Comparison of ENCODE assay signal across 18 cellular contexts in the genomic region with DNA sequence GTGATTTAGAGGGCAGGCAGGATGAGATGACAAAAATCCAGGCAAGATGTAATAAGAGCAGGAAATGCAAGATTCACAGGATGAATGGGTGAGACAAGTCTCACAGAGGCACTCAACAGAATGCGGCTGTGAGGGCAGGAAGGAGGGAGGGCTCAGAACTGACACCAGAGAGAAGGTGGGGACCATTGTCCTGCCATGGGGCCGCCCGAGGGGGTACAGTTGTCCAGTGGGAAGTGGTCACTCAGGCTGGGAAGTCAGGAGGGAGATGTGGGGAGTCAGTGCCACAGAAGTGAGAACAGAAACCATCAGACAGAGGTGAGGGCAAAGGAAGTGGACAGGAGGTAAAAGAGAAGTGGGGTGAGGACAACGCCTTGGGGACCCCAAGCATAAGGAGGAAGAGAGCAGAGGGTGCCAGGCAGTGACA. TPM values are rescaled to one million over a fixed set of nuclear protein-coding genes. Genes with fewer than 3 reads are reported as not detected.
DNase-seq lines count a peak whose midpoint lies in the region; ATAC-seq, FAIRE-seq and TF ChIP-seq lines count a peak whose summit lies in the region.
"Had no signal": no experiment of that assay in that cellular context is flagged by ENCODE, and none has a peak within 500 bp of the region (broad histone marks: within the 10 kb centered on the region; RNA-seq: fewer than 3 reads in every experiment).

No MANE protein-coding gene starts in this region.

- TF ChIP-seq EP300 in H1 (IDR thresholded peaks at IDR 0.05; ENCODE audit: borderline replicate concordance in 1 of 2, low read depth in 2 of 2, low read length in 2 of 2) (no peak), sigmoid colon (IDR thresholded peaks at IDR 0.05) (no peak)

- peak overlapping the region; percentile 84; the same call in 1 of the 2 replicates for H2BK12ac ChIP-seq in H1 (ENCODE audit: low read depth, low read length)

- no peak overlapping the region for H3K4ac ChIP-seq in H1 (replicated peaks; ENCODE audit: insufficient read length, low read depth, low read length)

- peak overlapping the region; percentile 65; the same call in 1 of the 2 replicates for H2AK5ac ChIP-seq in H1 (ENCODE audit: low read depth, low read length)

- intact Hi-C loops in activated CD4-positive, alpha-beta memory T cell treated with anti-CD3 and anti-CD28 coated beads for 36 hours (cut with micrococcal nuclease) = no loop called here
- intact Hi-C loops in sigmoid colon (cut with DNase I) = loop anchor here (10.0 kb wide), 1 partner anchor 235 kb away; no protein-coding TSS in a partner anchor

- peaks cover 2% of the 10 kb centered on the region; the same call in 1 of the 2 replicates for H3K79me1 ChIP-seq in H1 (ENCODE audit: low read depth, low read length)

- no peak overlapping the region for H3K23ac ChIP-seq in H1 (ENCODE audit: insufficient read length)

- TF ChIP-seq POLR2A in H1 (IDR thresholded peaks at IDR 0.05; ENCODE audit: control extremely low read depth in 1 of 2, low read depth in 2 of 2, low read length in 2 of 2) = no peak
- no peak for TF ChIP-seq POLR2A in sigmoid colon (IDR thresholded peaks at IDR 0.05)

- H3K27ac Mint-ChIP-seq in activated CD4-positive, alpha-beta memory T cell treated with anti-CD3 and anti-CD28 coated beads, Interleukin-2, amount 10 ng/mL, durations not matched to agents 7 days and 5 days = peak overlapping the region; percentile 7
- H3K27ac Mint-ChIP-seq in activated CD4-positive, alpha-beta memory T cell treated with anti-CD3 and anti-CD28 coated beads for 36 hours = no peak overlapping the region
- H3K27ac Mint-ChIP-seq in stimulated activated effector memory CD8-positive, alpha-beta T cell treated with anti-CD3 and anti-CD28 coated beads, Interleukin-12 subunit alpha, Interleukin-12 subunit beta, amount 100 ng/mL, for 72 hours = peak overlapping the region; percentile 88

- H3K9ac ChIP-seq in H1 (replicated peaks in 1 of 4; ENCODE audit: extremely low read depth in 1 of 4, low read depth in 3 of 4, low read length in 3 of 4) = no peak overlapping the region; a peak in 1 of 7 replicates
- H3K9ac ChIP-seq in MM.1S (ENCODE audit: low read length) = no peak overlapping the region

- FAIRE-seq in H1 (lab: Jason Lieb, UNC) = no peak
- FAIRE-seq: HTR-8/SVneo had no signal

- ATAC-seq in stimulated activated effector memory CD8-positive, alpha-beta T cell treated with anti-CD3 and anti-CD28 coated beads, Interleukin-12 subunit alpha, Interleukin-12 subunit beta, amount 100 ng/mL, for 72 hours = peak; percentile 51
- ATAC-seq: psoas muscle, upper lobe of right lung had no signal

- H2AFZ ChIP-seq in H1 (ENCODE audit: low read length) (no peak overlapping the region), MM.1S (ENCODE audit: low read length) (no peak overlapping the region)

- CTCF ChIA-PET in activated CD4-positive, alpha-beta memory T cell treated with anti-CD3 and anti-CD28 coated beads, Interleukin-2, amount 10 ng/mL, durations not matched to agents 7 days and 5 days (lab: Charles Lee) = interaction anchor here (0.7 kb wide), 1 partner anchor 56 kb away, joined by 3 read pairs; no protein-coding TSS in a partner anchor
- CTCF ChIA-PET in activated CD4-positive, alpha-beta memory T cell treated with anti-CD3 and anti-CD28 coated beads for 36 hours (lab: Charles Lee) = no interaction called here
- CTCF ChIA-PET in H1 (lab: Charles Lee; ENCODE audit: partially characterized antibody) = interaction anchor here (2.1 kb wide), 1 partner anchor 13 kb away, joined by 5 read pairs; no protein-coding TSS in a partner anchor

- H4K91ac ChIP-seq in H1 (replicated peaks; ENCODE audit: insufficient read length, low read length) = no peak overlapping the region

- no peak overlapping the region for H3K4me3 ChIP-seq in H1 (ENCODE audit: extremely low read depth in 1 of 4, insufficient read depth in 2 of 4, low read depth in 3 of 4, low read length in 4 of 4)
- H3K4me3 ChIP-seq in MM.1S (ENCODE audit: low read length) = no peak overlapping the region
- no peak overlapping the region for H3K4me3 ChIP-seq in sigmoid colon
- H3K4me3 ChIP-seq: cardiac muscle cell, psoas muscle, upper lobe of right lung had no signal

- H3K4me1 ChIP-seq in H1 (replicated peaks in 1 of 4; ENCODE audit: control insufficient read depth in 3 of 4, insufficient read depth in 4 of 4, low read length in 3 of 4) (peaks cover 3 to 14% (median 8%) of the 10 kb centered on the region in 4 experiments), MM.1S (ENCODE audit: low read length) (peaks cover 7% of the 10 kb centered on the region; the same call in 1 of the 2 replicates), sigmoid colon (peaks cover 0 to 8% (median 6%) of the 10 kb centered on the region in 4 donors)

- POLR2A ChIA-PET in activated CD4-positive, alpha-beta memory T cell treated with anti-CD3 and anti-CD28 coated beads, Interleukin-2, amount 10 ng/mL, durations not matched to agents 7 days and 5 days (lab: Charles Lee) = no interaction called here
- POLR2A ChIA-PET in activated CD4-positive, alpha-beta memory T cell treated with anti-CD3 and anti-CD28 coated beads for 36 hours (lab: Charles Lee) = no interaction called here
- POLR2A ChIA-PET in H1 (lab: Charles Lee; ENCODE audit: partially characterized antibody) = interaction anchor here (0.6 kb wide), 1 partner anchor 94 kb away, joined by 3 read pairs; no protein-coding TSS in a partner anchor

- H2BK120ac ChIP-seq in H1 (replicated peaks; ENCODE audit: low read depth, low read length) = no peak overlapping the region

- no peaks in the 10 kb centered on the region for H3K9me3 ChIP-seq in H1 (ENCODE audit: insufficient read depth in 2 of 2, low read depth in 1 of 2, low read length in 1 of 2)
- H3K9me3 ChIP-seq in MM.1S (replicated peaks; ENCODE audit: insufficient read depth, low read length) = no peaks in the 10 kb centered on the region
- no peaks in the 10 kb centered on the region for H3K9me3 ChIP-seq in sigmoid colon
- H3K9me3 ChIP-seq: psoas muscle, upper lobe of right lung had no signal

- no peaks in the 10 kb centered on the region for H3K27me3 Mint-ChIP-seq in activated CD4-positive, alpha-beta memory T cell treated with anti-CD3 and anti-CD28 coated beads, Interleukin-2, amount 10 ng/mL, durations not matched to agents 7 days and 5 days
- H3K27me3 Mint-ChIP-seq in activated CD4-positive, alpha-beta memory T cell treated with anti-CD3 and anti-CD28 coated beads for 36 hours = no peaks in the 10 kb centered on the region

- no peak overlapping the region for H4K5ac ChIP-seq in H1 (ENCODE audit: insufficient read length, low read depth, low read length)

- TF ChIP-seq RAD21 in H1 (IDR thresholded peaks at IDR 0.05 in 1 of 2, conservative IDR thresholded peaks at IDR 0.05 in 1 of 2; ENCODE audit: low read depth in 2 of 2, low read length in 2 of 2) = no peak

- peak overlapping the region; percentile 81; the same call in 1 of the 2 replicates for H2BK5ac ChIP-seq in H1 (ENCODE audit: low read depth, low read length)

- WGBS in H1 (ENCODE audit: extremely low coverage in 1 of 2, insufficient coverage in 1 of 2, insufficient read length in 1 of 2, insufficient replicate concordance in 2 of 2, low coverage in 1 of 2, low lambda C conversion rate in 2 of 2, missing lambda C conversion rate in 1 of 2), 2 experiments = 84% methylated on average over 4 of the region's 4 CpGs; no CpG with 5 or more reads in 1 of the 2 experiments
- 58 to 80% methylated on average over 4 of the region's 4 CpGs for WGBS in sigmoid colon, 2 donors

- H3K23me2 ChIP-seq in H1 (ENCODE audit: low read depth, low read length) = no peaks in the 10 kb centered on the region

- H3K27ac ChIP-seq in H1 (ENCODE audit: low read depth, low read length) = no peak overlapping the region
- H3K27ac ChIP-seq in MM.1S (ENCODE audit: low read length) = no peak overlapping the region
- no peak overlapping the region for H3K27ac ChIP-seq in sigmoid colon
- H3K27ac ChIP-seq: cardiac muscle cell, psoas muscle, upper lobe of right lung had no signal

- H3K4me2 ChIP-seq in H1 (ENCODE audit: insufficient read depth in 1 of 2, low read depth in 2 of 2, low read length in 2 of 2) (no peak overlapping the region), MM.1S (ENCODE audit: low read depth, low read length) (no peak overlapping the region)

- no peaks in the 10 kb centered on the region for H3K27me3 ChIP-seq in H1 (replicated peaks in 1 of 4; ENCODE audit: control insufficient read depth in 3 of 4, extremely low read depth in 1 of 4, insufficient read depth in 3 of 4, low read length in 3 of 4)
- no peaks in the 10 kb centered on the region for H3K27me3 ChIP-seq in MM.1S (replicated peaks; ENCODE audit: insufficient read depth, low read length)
- no peaks in the 10 kb centered on the region for H3K27me3 ChIP-seq in sigmoid colon
- H3K27me3 ChIP-seq: cardiac muscle cell, upper lobe of right lung had no signal

- no peak overlapping the region for H3K14ac ChIP-seq in H1 (ENCODE audit: insufficient read length)

- no peak for DNase-seq in activated CD4-positive, alpha-beta memory T cell treated with anti-CD3 and anti-CD28 coated beads, Interleukin-2, amount 10 ng/mL, durations not matched to agents 7 days and 5 days
- no peak for DNase-seq in activated CD4-positive, alpha-beta memory T cell treated with anti-CD3 and anti-CD28 coated beads for 36 hours
- DNase-seq in H1 (ENCODE audit: low read depth in 1 of 2, low spot score in 2 of 2) = no peak
- peak; percentile 3 to 71 for DNase-seq in stimulated activated effector memory CD8-positive, alpha-beta T cell treated with anti-CD3 and anti-CD28 coated beads, Interleukin-12 subunit alpha, Interleukin-12 subunit beta, amount 100 ng/mL, for 72 hours (ENCODE audit: low spot score in 2 of 2)
- DNase-seq in MM.1S = no peak
- no peak for DNase-seq in NCI-H446 treated with DMSO at 0.1 percent for 48 hours (lab: John Stamatoyannopoulos, UW)
- no peak for DNase-seq in sigmoid colon
- DNase-seq: activated naive CD4-positive, alpha-beta T cell treated with Interleukin-2 at 50 U/mL for 16 hours; Calu3; islet precursor cell; psoas muscle; upper lobe of right lung had no signal

- H3K9me2 ChIP-seq in MM.1S (replicated peaks; ENCODE audit: insufficient read depth, low read length) = no peaks in the 10 kb centered on the region

- H3K36me3 ChIP-seq in H1 (ENCODE audit: control insufficient read depth in 2 of 4, insufficient read depth in 4 of 4, low read length in 3 of 4) (no peaks in the 10 kb centered on the region), MM.1S (replicated peaks; ENCODE audit: insufficient read depth, low read length) (no peaks in the 10 kb centered on the region), sigmoid colon (no peaks in the 10 kb centered on the region)
- H3K36me3 ChIP-seq: cardiac muscle cell, upper lobe of right lung had no signal

- H3K9me3 Mint-ChIP-seq in activated CD4-positive, alpha-beta memory T cell treated with anti-CD3 and anti-CD28 coated beads, Interleukin-2, amount 10 ng/mL, durations not matched to agents 7 days and 5 days = no peaks in the 10 kb centered on the region
- H3K9me3 Mint-ChIP-seq in activated CD4-positive, alpha-beta memory T cell treated with anti-CD3 and anti-CD28 coated beads for 36 hours = no peaks in the 10 kb centered on the region
- H3K9me3 Mint-ChIP-seq in stimulated activated effector memory CD8-positive, alpha-beta T cell treated with anti-CD3 and anti-CD28 coated beads, Interleukin-12 subunit alpha, Interleukin-12 subunit beta, amount 100 ng/mL, for 72 hours = no peaks in the 10 kb centered on the region

- no peaks in the 10 kb centered on the region for H3K36me3 Mint-ChIP-seq in activated CD4-positive, alpha-beta memory T cell treated with anti-CD3 and anti-CD28 coated beads, Interleukin-2, amount 10 ng/mL, durations not matched to agents 7 days and 5 days (ENCODE audit: low read depth)
- no peaks in the 10 kb centered on the region for H3K36me3 Mint-ChIP-seq in activated CD4-positive, alpha-beta memory T cell treated with anti-CD3 and anti-CD28 coated beads for 36 hours
- H3K36me3 Mint-ChIP-seq in stimulated activated effector memory CD8-positive, alpha-beta T cell treated with anti-CD3 and anti-CD28 coated beads, Interleukin-12 subunit alpha, Interleukin-12 subunit beta, amount 100 ng/mL, for 72 hours = peaks cover 4% of the 10 kb centered on the region

- H3K4me1 Mint-ChIP-seq in activated CD4-positive, alpha-beta memory T cell treated with anti-CD3 and anti-CD28 coated beads, Interleukin-2, amount 10 ng/mL, durations not matched to agents 7 days and 5 days = peaks cover 27% of the 10 kb centered on the region
- H3K4me1 Mint-ChIP-seq in activated CD4-positive, alpha-beta memory T cell treated with anti-CD3 and anti-CD28 coated beads for 36 hours (ENCODE audit: low read depth) = peaks cover 19% of the 10 kb centered on the region
- H3K4me1 Mint-ChIP-seq in stimulated activated effector memory CD8-positive, alpha-beta T cell treated with anti-CD3 and anti-CD28 coated beads, Interleukin-12 subunit alpha, Interleukin-12 subunit beta, amount 100 ng/mL, for 72 hours = peaks cover 37% of the 10 kb centered on the region

- TF ChIP-seq CTCF in H1 (IDR thresholded peaks at IDR 0.05; ENCODE audit: control extremely low read depth in 1 of 3, insufficient read depth in 1 of 3, low read depth in 1 of 3, low read length in 3 of 3) = no peak
- no peak for TF ChIP-seq CTCF in MM.1S (IDR thresholded peaks at IDR 0.05; ENCODE audit: low read length)
- no peak for TF ChIP-seq CTCF in sigmoid colon (IDR thresholded peaks at IDR 0.05)

- no peak overlapping the region for H3K4me3 Mint-ChIP-seq in activated CD4-positive, alpha-beta memory T cell treated with anti-CD3 and anti-CD28 coated beads, Interleukin-2, amount 10 ng/mL, durations not matched to agents 7 days and 5 days
- H3K4me3 Mint-ChIP-seq in activated CD4-positive, alpha-beta memory T cell treated with anti-CD3 and anti-CD28 coated beads for 36 hours = no peak overlapping the region
- H3K4me3 Mint-ChIP-seq in stimulated activated effector memory CD8-positive, alpha-beta T cell treated with anti-CD3 and anti-CD28 coated beads, Interleukin-12 subunit alpha, Interleukin-12 subunit beta, amount 100 ng/mL, for 72 hours = peak overlapping the region; percentile 56

- H2BK15ac ChIP-seq in H1 (ENCODE audit: low read length) = no peak overlapping the region

- H3K79me2 ChIP-seq in H1 (ENCODE audit: control insufficient read depth in 1 of 2, insufficient read depth in 2 of 2, low read length in 2 of 2) = no peaks in the 10 kb centered on the region
- H3K79me2 ChIP-seq in MM.1S (ENCODE audit: low read length) = no peaks in the 10 kb centered on the region

- peak overlapping the region; percentile 61; the same call in 1 of the 2 replicates for H2BK20ac ChIP-seq in H1 (ENCODE audit: low read length)

- H3F3A ChIP-seq in MM.1S (ENCODE audit: insufficient read depth, low read length) = no peaks in the 10 kb centered on the region

- H3K56ac ChIP-seq in H1 (replicated peaks; ENCODE audit: insufficient read length, low read depth, low read length) = no peak overlapping the region

- H4K8ac ChIP-seq in H1 (ENCODE audit: extremely low read depth, insufficient read depth, low read length) = no peak overlapping the region

- H3K18ac ChIP-seq in H1 (ENCODE audit: extremely low read depth, low read length) = no peak overlapping the region; the same call in 1 of the 2 replicates

- no peaks in the 10 kb centered on the region for H4K20me1 ChIP-seq in H1 (replicated peaks in 1 of 2; ENCODE audit: control insufficient read depth in 1 of 2, insufficient read depth in 2 of 2, low read length in 2 of 2)
- H4K20me1 ChIP-seq in MM.1S (ENCODE audit: insufficient read depth, low read length) = no peaks in the 10 kb centered on the region

RNA-seq across cellular contexts. Expression of a gene that starts 8.9 kb away (rescaled TPM):
- total RNA-seq in activated CD4-positive, alpha-beta memory T cell treated with anti-CD3 and anti-CD28 coated beads, Interleukin-2, amount 10 ng/mL, durations not matched to agents 7 days and 5 days = 1 to 10 TPM; 5.2 to 5.4 TPM
- total RNA-seq in activated CD4-positive, alpha-beta memory T cell treated with anti-CD3 and anti-CD28 coated beads for 36 hours = 1 to 10 TPM; 7.9 to 8.2 TPM
- 50.5 TPM for polyA plus RNA-seq in PFSK-1 (2012; ENCODE audit: insufficient read length, low read depth)
- 93.0 and 108 TPM in 2 replicates for total RNA-seq in H1 (2021; fragmentation: NEBNext Ultra II Directional; extraction: Animal tissue kit (Norgen Biotek cat#: 25700))
- polyA plus RNA-seq in H1 (2011; rRNA removed) = 49.8 and 51.8 TPM in 2 replicates
- polyA plus RNA-seq in H1 (2011; cell fraction: cytosol; rRNA removed) = 46.9 TPM
- 82.4 TPM for polyA plus RNA-seq in H1 (2011; cell fraction: nucleus; rRNA removed)
- 45.1 to 56.3 TPM (median 52.4 TPM) in 4 replicates for polyA plus RNA-seq in H1 (2012, experiment 1 of 2)
- polyA plus RNA-seq in H1 (2012, experiment 2 of 2) = 7.2 TPM
- polyA plus RNA-seq in H1 (2013, experiment 1 of 2) = 39.9 TPM
- 36.5 TPM for polyA plus RNA-seq in H1 (2013, experiment 2 of 2)
- polyA minus RNA-seq in H1 (2011; rRNA and poly(A)+ RNA removed) = 114 and 116 TPM in 2 replicates
- polyA minus RNA-seq in H1 (2011; cell fraction: cytosol; rRNA and poly(A)+ RNA removed) = 59.2 TPM
- polyA minus RNA-seq in H1 (2011; cell fraction: nucleus; rRNA and poly(A)+ RNA removed) = 67.7 TPM
- 10 to 100 TPM in 1 of 4 donors, 1 to 10 TPM in 3; 7.2 to 11.9 (median 8.6) TPM for total RNA-seq in sigmoid colon
- 1 to 10 TPM; 1.2 to 4.6 (median 1.4) TPM for polyA plus RNA-seq in sigmoid colon

RNA-seq across cellular contexts. Expression of a gene that starts 42.1 kb away (rescaled TPM):
- not detected for total RNA-seq in activated CD4-positive, alpha-beta memory T cell treated with anti-CD3 and anti-CD28 coated beads, Interleukin-2, amount 10 ng/mL, durations not matched to agents 7 days and 5 days
- 1 to 10 TPM; 1.3 to 2.0 TPM for total RNA-seq in activated CD4-positive, alpha-beta memory T cell treated with anti-CD3 and anti-CD28 coated beads for 36 hours
- polyA plus RNA-seq in PFSK-1 (2012; ENCODE audit: insufficient read length, low read depth) = not detected
- 14.8 and 14.9 TPM in 2 replicates for total RNA-seq in H1 (2021; fragmentation: NEBNext Ultra II Directional; extraction: Animal tissue kit (Norgen Biotek cat#: 25700))
- polyA plus RNA-seq in H1 (2011; rRNA removed) (5.4 and 8.7 TPM in 2 replicates), sigmoid colon (1 to 10 TPM in 2 of 3 donors, not detected in 1; 1.8 to 3.0 TPM)
- polyA plus RNA-seq in H1 (2011; cell fraction: cytosol; rRNA removed) = 4.8 TPM
- 9.3 TPM for polyA plus RNA-seq in H1 (2011; cell fraction: nucleus; rRNA removed)
- 14.6 to 19.9 TPM (median 17.0 TPM) in 4 replicates for polyA plus RNA-seq in H1 (2012, experiment 1 of 2)
- polyA plus RNA-seq in H1 (2012, experiment 2 of 2) = 44.7 TPM
- polyA plus RNA-seq in H1 (2013, experiment 1 of 2) = 70.5 TPM
- 86.8 TPM for polyA plus RNA-seq in H1 (2013, experiment 2 of 2)
- polyA minus RNA-seq in H1 (2011; rRNA and poly(A)+ RNA removed) = 3.2 and 3.3 TPM in 2 replicates
- polyA minus RNA-seq in H1 (2011; cell fraction: cytosol; rRNA and poly(A)+ RNA removed) = 7.8 TPM
- polyA minus RNA-seq in H1 (2011; cell fraction: nucleus; rRNA and poly(A)+ RNA removed) = 1.6 TPM
- 1 to 10 TPM in 1 of 4 donors, not detected in 3; 3.3 TPM for total RNA-seq in sigmoid colon
- total RNA-seq: activated CD8-positive, alpha-beta memory T cell treated with anti-CD3 and anti-CD28 coated beads for 36 hours; Calu3; cardiac muscle cell; glomerular endothelial cell; psoas muscle; SK-MEL-5 had no signal
- polyA plus RNA-seq: cardiac muscle cell had no signal

Comparison
In these comparisons a context has a peak if more than half of its experiments do, and no peak if none do; other contexts are left out.
1. DNase-seq: peak in stimulated activated effector memory CD8-positive, alpha-beta T cell treated with anti-CD3 and anti-CD28 coated beads, Interleukin-12 subunit alpha, Interleukin-12 subunit beta, amount 100 ng/mL, for 72 hours (2 of 2); none in activated CD4-positive, alpha-beta memory T cell treated with anti-CD3 and anti-CD28 coated beads, Interleukin-2, amount 10 ng/mL, durations not matched to agents 7 days and 5 days (single experiment), activated CD4-positive, alpha-beta memory T cell treated with anti-CD3 and anti-CD28 coated beads for 36 hours (single experiment), H1 (0 of 2), MM.1S (single experiment), NCI-H446 treated with DMSO at 0.1 percent for 48 hours (single experiment) and sigmoid colon (single experiment).